Comparison of ENCODE assay signal across 14 cellular contexts in genomic region chr15:60634815-60635214, GRCh38.
A peak's percentile ranks its signal among the peaks of the same experiment; 100 is the strongest.
DNase-seq lines count a peak whose midpoint lies in the region; ATAC-seq and TF ChIP-seq lines count a peak whose summit lies in the region.
"Had no signal": no experiment of that assay in that cellular context is flagged by ENCODE, and none has a peak within 500 bp of the region (broad histone marks: within the 10 kb centered on the region; RNA-seq: fewer than 3 reads in every experiment).

No MANE protein-coding gene starts in this region.

- TF ChIP-seq CTCF in choroid plexus epithelial cell (conservative IDR thresholded peaks at IDR 0.05; ENCODE audit: low read depth, low read length) (no peak), upper lobe of right lung (IDR thresholded peaks at IDR 0.05) (no peak), H9 (conservative IDR thresholded peaks at IDR 0.05) (no peak)

- H3K4me3 ChIP-seq in choroid plexus epithelial cell (ENCODE audit: low read depth, low read length) (no peak overlapping the region), upper lobe of right lung (no peak overlapping the region)

- H3K23me2 ChIP-seq in H9 (ENCODE audit: insufficient read length, low read depth, low read length, poor library complexity, severe bottlenecking) = no peaks in the 10 kb centered on the region

- H3K9me3 ChIP-seq in upper lobe of right lung (no peaks in the 10 kb centered on the region), H9 (ENCODE audit: control insufficient read depth, low read depth, low read length) (no peaks in the 10 kb centered on the region)

- H4K91ac ChIP-seq in H9 (ENCODE audit: insufficient read length, low read depth, low read length) = no peak overlapping the region

- no peak overlapping the region for H2BK20ac ChIP-seq in H9 (ENCODE audit: low read depth, low read length, poor library complexity, severe bottlenecking)

- no peaks in the 10 kb centered on the region for H3K27me3 ChIP-seq in upper lobe of right lung
- H3K27me3 ChIP-seq in H9 (ENCODE audit: insufficient read depth, low read length) = no peaks in the 10 kb centered on the region

- H3K18ac ChIP-seq in H9 (ENCODE audit: insufficient read length, low read depth, low read length) = no peak overlapping the region

- no peak overlapping the region for H2AFZ ChIP-seq in H9 (ENCODE audit: low read length)

- H4K8ac ChIP-seq in H9 (replicated peaks; ENCODE audit: insufficient read length, low read depth, low read length) = no peak overlapping the region

- peak; percentile 60 for ATAC-seq in upper lobe of right lung
- ATAC-seq: foreskin keratinocyte had no signal

- no peak overlapping the region for H3K4me2 ChIP-seq in H9 (ENCODE audit: insufficient read depth, insufficient read length, low read length)

- no CpG with 5 or more reads among the region's 9 CpGs for WGBS in H9 (ENCODE audit: extremely low coverage, insufficient read length, low lambda C conversion rate)

- H3K36me3 Mint-ChIP-seq in H9 (ENCODE audit: insufficient read depth in 1 of 3, low read depth in 3 of 3) = no peaks in the 10 kb centered on the region
- H3K36me3 Mint-ChIP-seq: activated naive CD8-positive, alpha-beta T cell had no signal

- no peaks in the 10 kb centered on the region for H3K79me1 ChIP-seq in H9 (ENCODE audit: insufficient read depth, low read depth, low read length, poor library complexity, severe bottlenecking)

- DNase-seq in SIG-M5 treated with dmso at 0.1 percent for 504 hours (lab: John Stamatoyannopoulos, UW; ENCODE audit: unreplicated experiment) (peak; percentile 11), SIG-M5 (lab: John Stamatoyannopoulos, UW) (no peak), M059J (ENCODE audit: low read depth) (peak; percentile 19), choroid plexus epithelial cell (ENCODE audit: low read depth) (peak; percentile 3), upper lobe of right lung (no peak), H9 (no peak), NCI-H1694 (lab: John Stamatoyannopoulos, UW) (no peak), NCI-H2171 (lab: John Stamatoyannopoulos, UW) (no peak)
- DNase-seq: DMS153; NCI-H1092 treated with DMSO at 0.1 percent for 48 hours; stimulated activated naive CD4-positive, alpha-beta T cell treated with Interleukin-2 at 50 U/mL for 16 hours had no signal

- no peak overlapping the region for H2AK5ac ChIP-seq in H9 (ENCODE audit: insufficient read length, low read length)

- no peaks in the 10 kb centered on the region for H3K9me3 Mint-ChIP-seq in H9

- H3K4me1 Mint-ChIP-seq in H9 = peaks cover 23 to 40% of the 10 kb centered on the region in 2 experiments

- H2BK12ac ChIP-seq in H9 (ENCODE audit: insufficient read length, low read depth, low read length) = no peak overlapping the region

- no peak overlapping the region for H3K23ac ChIP-seq in H9 (ENCODE audit: insufficient read length, low read depth, low read length)

- H3K4ac ChIP-seq in H9 (ENCODE audit: low read depth, low read length) = no peak overlapping the region

- no peaks in the 10 kb centered on the region for H3K36me3 ChIP-seq in upper lobe of right lung

- H3K9ac ChIP-seq in H9 (ENCODE audit: extremely low read depth, insufficient read length, low read length) = no peak overlapping the region

- no peak overlapping the region for H3K56ac ChIP-seq in H9 (ENCODE audit: insufficient read length, low read depth, low read length)

- no peak overlapping the region for H2BK120ac ChIP-seq in H9 (ENCODE audit: low read depth, low read length, poor library complexity, severe bottlenecking)

- H3K14ac ChIP-seq in H9 (ENCODE audit: insufficient read depth, low read length) = no peak overlapping the region

- no peak overlapping the region for H2BK15ac ChIP-seq in H9 (ENCODE audit: low read depth, low read length)

- H3K27ac Mint-ChIP-seq in H9 = peak overlapping the region in 1 of 3 experiments; percentile 35; a peak in 2 of 7 replicates
- H3K27ac Mint-ChIP-seq: activated naive CD8-positive, alpha-beta T cell had no signal

- H3K27me3 Mint-ChIP-seq in H9 (ENCODE audit: low read depth) = no peaks in the 10 kb centered on the region
- H3K27me3 Mint-ChIP-seq: activated naive CD8-positive, alpha-beta T cell had no signal

- no peak overlapping the region for H3K4me3 Mint-ChIP-seq in H9
- H3K4me3 Mint-ChIP-seq: activated naive CD8-positive, alpha-beta T cell had no signal

- H3K4me1 ChIP-seq in upper lobe of right lung (peaks cover 4% of the 10 kb centered on the region), H9 (ENCODE audit: insufficient read depth, low read length) (no peaks in the 10 kb centered on the region; the same call in 1 of the 2 replicates)
- H3K4me1 ChIP-seq: foreskin keratinocyte had no signal

- no peak overlapping the region for H4K5ac ChIP-seq in H9 (ENCODE audit: insufficient read length, low read depth, low read length)

- H3T11ph ChIP-seq in H9 (ENCODE audit: low read length) = no peak overlapping the region

- H3K79me2 ChIP-seq in H9 (ENCODE audit: insufficient read depth, low read length) = no peaks in the 10 kb centered on the region

- no peak overlapping the region for H2BK5ac ChIP-seq in H9 (ENCODE audit: insufficient read length, low read length)

- H3K27ac ChIP-seq in upper lobe of right lung (no peak overlapping the region), H9 (ENCODE audit: insufficient read length, low read depth, low read length) (no peak overlapping the region)
- H3K27ac ChIP-seq: 22Rv1, foreskin keratinocyte had no signal

- intact Hi-C loops in upper lobe of right lung (cut with DNase I) = no loop called here

- H4K20me1 ChIP-seq in H9 (ENCODE audit: control insufficient read depth, insufficient read depth, insufficient read length) = no peaks in the 10 kb centered on the region

Comparison
In these comparisons a context has a peak if more than half of its experiments do, and no peak if none do; other contexts are left out.
1. DNase-seq: peak in SIG-M5 treated with dmso at 0.1 percent for 504 hours (single experiment), M059J (single experiment) and choroid plexus epithelial cell (single experiment); none in SIG-M5 (single experiment), upper lobe of right lung (single experiment), H9 (single experiment), NCI-H1694 (single experiment) and NCI-H2171 (single experiment).